36 cellular contexts compared by ENCODE assay signal in the genomic region with DNA sequence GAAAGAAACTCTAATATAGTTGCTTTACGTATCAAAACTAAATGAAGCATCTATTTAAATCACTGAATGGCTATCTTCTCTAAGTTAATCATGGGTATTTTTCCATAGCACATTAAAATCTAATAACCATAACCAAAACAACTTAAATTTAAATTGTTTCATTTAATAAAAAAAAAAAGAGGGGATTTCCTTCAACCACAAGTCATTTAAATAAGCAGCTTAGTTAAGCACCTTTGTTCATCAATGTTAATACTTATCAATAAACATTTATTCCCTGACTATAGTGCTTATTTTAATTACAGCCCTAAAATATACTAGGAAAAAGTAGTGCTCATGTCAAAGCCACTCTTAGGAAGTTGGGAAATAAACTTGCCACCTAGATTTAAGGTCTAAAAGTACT. TPM values are rescaled to one million over a fixed set of nuclear protein-coding genes. Genes with fewer than 3 reads are reported as not detected.
"Had no signal": no experiment of that assay in that cellular context is flagged by ENCODE, and none has a peak within 500 bp of the region (broad histone marks: within the 10 kb centered on the region; RNA-seq: fewer than 3 reads in every experiment).

No MANE protein-coding gene starts in this region.

- H3K4me3 ChIP-seq: colonic mucosa, esophagus squamous epithelium, gastroesophageal sphincter, heart right ventricle, hepatocyte had no signal

- H3K27ac Mint-ChIP-seq: activated CD4-positive, alpha-beta memory T cell treated with anti-CD3 and anti-CD28 coated beads for 36 hours; activated CD4-positive, alpha-beta T cell treated with anti-CD3 and anti-CD28 coated beads for 36 hours; activated CD4-positive, alpha-beta T cell treated with anti-CD3 and anti-CD28 coated beads, Interleukin-2, amount 10 ng/mL, durations not matched to agents 24 days and 14 days; activated CD8-positive, alpha-beta memory T cell treated with anti-CD3 and anti-CD28 coated beads, Interleukin-2, amount 10 ng/mL, durations not matched to agents 7 days and 5 days; activated CD8-positive, alpha-beta T cell treated with anti-CD3 and anti-CD28 coated beads, Interleukin-2, amount 10 ng/mL, durations not matched to agents 7 days and 5 days; activated naive CD4-positive, alpha-beta T cell treated with anti-CD3 and anti-CD28 coated beads for 36 hours; activated naive CD4-positive, alpha-beta T cell treated with anti-CD3 and anti-CD28 coated beads, Interleukin-2, amount 50 U/mL, for 72 hours; activated naive CD8-positive, alpha-beta T cell treated with anti-CD3 and anti-CD28 coated beads, Interleukin-2, amount 10 ng/mL, durations not matched to agents 7 days and 5 days; activated T-helper 1 cell treated with anti-CD3 and anti-CD28 coated beads, Interleukin-12 subunit alpha, Interleukin-12 subunit beta, Interleukin-2, Interleukin-4 antibody, amounts not matched to agents 30 ng/mL and 10 ng/mL and 1 ng/mL, durations not matched to agents 14 hours and 24 hours and 36 hours; activated T-helper 2 cell treated with anti-CD3 and anti-CD28 coated beads, Interferon-gamma antibody, Interleukin-2, Interleukin-4, amounts not matched to agents 10 μg/mL and 5 μg/mL and 100 μg/mL, durations not matched to agents 14 hours and 24 hours and 36 hours; T-helper 1 cell treated with Interleukin-12 subunit alpha and Interleukin-12 subunit beta and Interleukin-4 antibody, amounts not matched to agents 30 μg/mL and 1 μg/mL, for 36 hours had no signal

- H3K27ac ChIP-seq: brain microvascular endothelial cell, colonic mucosa, epithelial cell of prostate, esophagus squamous epithelium, gastroesophageal sphincter, heart right ventricle, hepatocyte, WERI-Rb-1 had no signal

- H3K27me3 ChIP-seq: brain microvascular endothelial cell, colonic mucosa, esophagus squamous epithelium, gastroesophageal sphincter, heart right ventricle, hepatocyte had no signal

- DNase-seq: activated CD4-positive, alpha-beta memory T cell treated with anti-CD3 and anti-CD28 coated beads for 36 hours; activated CD4-positive, alpha-beta T cell treated with anti-CD3 and anti-CD28 coated beads for 36 hours; activated CD4-positive, alpha-beta T cell treated with anti-CD3 and anti-CD28 coated beads, Interleukin-2, amount 10 ng/mL, durations not matched to agents 24 days and 14 days; activated CD4-positive, CD25-positive, alpha-beta regulatory T cell; activated CD4-positive, CD25-positive, alpha-beta regulatory T cell treated with anti-CD3 and anti-CD28 coated beads, Interleukin-2, amount 50 U/mL, for 72 hours; activated CD8-positive, alpha-beta memory T cell treated with anti-CD3 and anti-CD28 coated beads, Interleukin-2, amount 10 ng/mL, durations not matched to agents 7 days and 5 days; activated CD8-positive, alpha-beta memory T cell treated with anti-CD3 and anti-CD28 coated beads, Interleukin-2, amount 50 U/mL, for 4 hours; activated CD8-positive, alpha-beta T cell treated with anti-CD3 and anti-CD28 coated beads, Interleukin-2, amount 10 ng/mL, durations not matched to agents 7 days and 5 days; activated effector memory CD4-positive, alpha-beta T cell treated with anti-CD3 and anti-CD28 coated beads, Interleukin-2, amount 50 U/mL, for 16 hours; activated naive CD4-positive, alpha-beta T cell treated with anti-CD3 and anti-CD28 coated beads for 36 hours; activated naive CD8-positive, alpha-beta T cell treated with anti-CD3 and anti-CD28 coated beads, Interleukin-2, amount 10 ng/mL, durations not matched to agents 7 days and 5 days; activated T-cell treated with anti-CD3 and anti-CD28 coated beads, Interleukin-2, amount 50 U/mL, for 1 hour; activated T-cell treated with anti-CD3 and anti-CD28 coated beads, Interleukin-2, amount 50 U/mL, for 48 hours; amniotic stem cell; anterior cingulate cortex; brain microvascular endothelial cell; colonic mucosa; effector CD8-positive, alpha-beta T cell; esophagus squamous epithelium; foreskin melanocyte; heart right ventricle; T-helper 9 cell; WERI-Rb-1 had no signal

- H3K4me1 ChIP-seq: colonic mucosa had no signal

- H3K4me1 Mint-ChIP-seq: activated CD4-positive, alpha-beta T cell treated with anti-CD3 and anti-CD28 coated beads for 36 hours; activated CD4-positive, alpha-beta T cell treated with anti-CD3 and anti-CD28 coated beads, Interleukin-2, amount 10 ng/mL, durations not matched to agents 24 days and 14 days; activated CD8-positive, alpha-beta memory T cell treated with anti-CD3 and anti-CD28 coated beads, Interleukin-2, amount 10 ng/mL, durations not matched to agents 7 days and 5 days; activated naive CD8-positive, alpha-beta T cell treated with anti-CD3 and anti-CD28 coated beads, Interleukin-2, amount 10 ng/mL, durations not matched to agents 7 days and 5 days had no signal

- H3K4me3 Mint-ChIP-seq: activated CD4-positive, alpha-beta memory T cell treated with anti-CD3 and anti-CD28 coated beads for 36 hours; activated CD4-positive, alpha-beta T cell treated with anti-CD3 and anti-CD28 coated beads for 36 hours; activated CD4-positive, alpha-beta T cell treated with anti-CD3 and anti-CD28 coated beads, Interleukin-2, amount 10 ng/mL, durations not matched to agents 24 days and 14 days; activated CD8-positive, alpha-beta memory T cell treated with anti-CD3 and anti-CD28 coated beads, Interleukin-2, amount 10 ng/mL, durations not matched to agents 7 days and 5 days; activated CD8-positive, alpha-beta T cell treated with anti-CD3 and anti-CD28 coated beads, Interleukin-2, amount 10 ng/mL, durations not matched to agents 7 days and 5 days; activated naive CD4-positive, alpha-beta T cell treated with anti-CD3 and anti-CD28 coated beads for 36 hours; activated naive CD8-positive, alpha-beta T cell treated with anti-CD3 and anti-CD28 coated beads, Interleukin-2, amount 10 ng/mL, durations not matched to agents 7 days and 5 days; activated T-helper 1 cell treated with anti-CD3 and anti-CD28 coated beads, Interleukin-12 subunit alpha, Interleukin-12 subunit beta, Interleukin-2, Interleukin-4 antibody, amounts not matched to agents 30 ng/mL and 10 ng/mL and 1 ng/mL, durations not matched to agents 14 hours and 24 hours and 36 hours; T-helper 1 cell treated with Interleukin-12 subunit alpha and Interleukin-12 subunit beta and Interleukin-4 antibody, amounts not matched to agents 30 μg/mL and 1 μg/mL, for 36 hours had no signal

- H3K27me3 Mint-ChIP-seq: activated CD4-positive, alpha-beta memory T cell treated with anti-CD3 and anti-CD28 coated beads for 36 hours; activated CD4-positive, alpha-beta T cell treated with anti-CD3 and anti-CD28 coated beads for 36 hours; activated CD4-positive, alpha-beta T cell treated with anti-CD3 and anti-CD28 coated beads, Interleukin-2, amount 10 ng/mL, durations not matched to agents 24 days and 14 days; activated CD8-positive, alpha-beta memory T cell treated with anti-CD3 and anti-CD28 coated beads, Interleukin-2, amount 10 ng/mL, durations not matched to agents 7 days and 5 days; activated naive CD8-positive, alpha-beta T cell treated with anti-CD3 and anti-CD28 coated beads, Interleukin-2, amount 10 ng/mL, durations not matched to agents 7 days and 5 days had no signal

- H2AFZ ChIP-seq: hepatocyte had no signal

- H3K9me3 Mint-ChIP-seq: activated CD4-positive, alpha-beta T cell treated with anti-CD3 and anti-CD28 coated beads, Interleukin-2, amount 10 ng/mL, durations not matched to agents 24 days and 14 days; activated naive CD4-positive, alpha-beta T cell treated with anti-CD3 and anti-CD28 coated beads for 36 hours; activated naive CD8-positive, alpha-beta T cell treated with anti-CD3 and anti-CD28 coated beads, Interleukin-2, amount 10 ng/mL, durations not matched to agents 7 days and 5 days; activated T-helper 1 cell treated with anti-CD3 and anti-CD28 coated beads, Interleukin-12 subunit alpha, Interleukin-12 subunit beta, Interleukin-2, Interleukin-4 antibody, amounts not matched to agents 30 ng/mL and 10 ng/mL and 1 ng/mL, durations not matched to agents 14 hours and 24 hours and 36 hours; activated T-helper 2 cell treated with anti-CD3 and anti-CD28 coated beads, Interferon-gamma antibody, Interleukin-2, Interleukin-4, amounts not matched to agents 10 μg/mL and 5 μg/mL and 100 μg/mL, durations not matched to agents 14 hours and 24 hours and 36 hours; T-helper 1 cell treated with Interleukin-12 subunit alpha and Interleukin-12 subunit beta and Interleukin-4 antibody, amounts not matched to agents 30 μg/mL and 1 μg/mL, for 36 hours had no signal

- ATAC-seq: activated CD4-positive, alpha-beta T cell treated with anti-CD3 and anti-CD28 coated beads for 36 hours; activated CD8-positive, alpha-beta memory T cell treated with anti-CD3 and anti-CD28 coated beads, Interleukin-2, amount 10 ng/mL, durations not matched to agents 7 days and 5 days; activated CD8-positive, alpha-beta T cell treated with anti-CD3 and anti-CD28 coated beads, Interleukin-2, amount 10 ng/mL, durations not matched to agents 7 days and 5 days; activated naive CD4-positive, alpha-beta T cell treated with anti-CD3 and anti-CD28 coated beads, Interleukin-2, amount 50 U/mL, for 72 hours; gastroesophageal sphincter; heart right ventricle had no signal

- H3K9me3 ChIP-seq: colonic mucosa, esophagus squamous epithelium, gastroesophageal sphincter, heart right ventricle had no signal

- FAIRE-seq: astrocyte, bronchial epithelial cell, endometrium, endothelial cell of umbilical vein had no signal

- H3K4me2 ChIP-seq: hepatocyte had no signal

- H3K36me3 Mint-ChIP-seq: activated CD4-positive, alpha-beta memory T cell treated with anti-CD3 and anti-CD28 coated beads for 36 hours; activated CD8-positive, alpha-beta memory T cell treated with anti-CD3 and anti-CD28 coated beads, Interleukin-2, amount 10 ng/mL, durations not matched to agents 7 days and 5 days; activated naive CD8-positive, alpha-beta T cell treated with anti-CD3 and anti-CD28 coated beads, Interleukin-2, amount 10 ng/mL, durations not matched to agents 7 days and 5 days had no signal

- H3K36me3 ChIP-seq: brain microvascular endothelial cell, colonic mucosa, esophagus squamous epithelium, gastroesophageal sphincter, heart right ventricle, WERI-Rb-1 had no signal

RNA-seq across cellular contexts. Expression of a gene that starts 30.3 kb away (rescaled TPM):
- total RNA-seq: activated CD4-positive, alpha-beta memory T cell treated with anti-CD3 and anti-CD28 coated beads for 36 hours; activated CD4-positive, alpha-beta T cell treated with anti-CD3 and anti-CD28 coated beads for 36 hours; activated CD4-positive, alpha-beta T cell treated with anti-CD3 and anti-CD28 coated beads, Interleukin-2, amount 10 ng/mL, durations not matched to agents 24 days and 14 days; activated CD8-positive, alpha-beta memory T cell treated with anti-CD3 and anti-CD28 coated beads for 36 hours; activated CD8-positive, alpha-beta memory T cell treated with anti-CD3 and anti-CD28 coated beads, Interleukin-2, amount 10 ng/mL, durations not matched to agents 7 days and 5 days; activated CD8-positive, alpha-beta T cell treated with anti-CD3 and anti-CD28 coated beads, Interleukin-2, amount 10 ng/mL, durations not matched to agents 7 days and 5 days; activated naive CD4-positive, alpha-beta T cell treated with anti-CD3 and anti-CD28 coated beads for 36 hours; activated naive CD4-positive, alpha-beta T cell treated with anti-CD3 and anti-CD28 coated beads, Interleukin-2, amount 50 U/mL, for 72 hours; activated naive CD8-positive, alpha-beta T cell treated with anti-CD3 and anti-CD28 coated beads, Interleukin-2, amount 10 ng/mL, durations not matched to agents 7 days and 5 days; activated T-helper 1 cell treated with anti-CD3 and anti-CD28 coated beads, Interleukin-12 subunit alpha, Interleukin-12 subunit beta, Interleukin-2, Interleukin-4 antibody, amounts not matched to agents 30 ng/mL and 10 ng/mL and 1 ng/mL, durations not matched to agents 14 hours and 24 hours and 36 hours; activated T-helper 2 cell treated with anti-CD3 and anti-CD28 coated beads, Interferon-gamma antibody, Interleukin-2, Interleukin-4, amounts not matched to agents 10 μg/mL and 5 μg/mL and 100 μg/mL, durations not matched to agents 14 hours and 24 hours and 36 hours; T-helper 2 cell treated with Interferon-gamma antibody and Interleukin-4, amounts not matched to agents 100 ng/mL and 5 ng/mL, for 36 hours had no signal
